ENCODE assay signal across 22 cellular contexts in the genomic region with DNA sequence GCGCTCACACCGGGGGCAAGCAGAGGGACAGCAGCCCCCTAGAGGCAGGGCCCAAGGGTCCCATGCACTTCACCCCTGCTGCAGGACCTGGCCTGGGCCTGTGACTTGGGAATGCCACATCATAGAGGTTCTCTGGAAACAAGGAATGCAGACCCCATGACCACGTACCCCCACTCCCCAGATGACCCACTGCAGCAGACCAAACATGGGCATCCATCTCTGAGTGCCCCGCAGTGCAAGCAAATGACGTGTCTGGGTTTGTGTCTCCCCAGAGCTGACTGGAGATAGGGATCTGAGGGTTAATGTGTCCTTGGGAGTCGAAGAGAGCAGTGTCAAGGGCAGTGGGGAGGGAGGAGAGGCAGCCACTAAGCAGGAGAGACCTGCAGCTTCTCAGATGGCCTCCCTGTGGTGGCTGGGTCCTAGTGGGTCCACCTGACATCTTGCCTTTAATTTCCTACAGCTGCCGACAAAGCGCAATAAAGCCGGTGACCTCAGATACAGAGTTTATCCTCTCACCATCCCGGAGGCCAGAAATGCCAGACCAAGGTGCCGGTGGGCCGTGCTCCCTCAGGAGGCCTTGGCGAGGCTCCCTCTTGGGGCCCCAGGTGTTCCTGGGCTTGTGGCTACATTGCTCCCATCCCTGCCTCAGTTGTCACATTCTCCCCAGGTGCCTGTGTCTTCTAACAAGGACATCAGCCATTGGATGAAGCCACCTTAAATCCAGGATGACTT.
DNase-seq lines count a peak whose midpoint lies in the region; ATAC-seq, FAIRE-seq and TF ChIP-seq lines count a peak whose summit lies in the region.
"Had no signal": no experiment of that assay in that cellular context is flagged by ENCODE, and none has a peak within 500 bp of the region (broad histone marks: within the 10 kb centered on the region; RNA-seq: fewer than 3 reads in every experiment).

No MANE protein-coding gene starts in this region.

- TF ChIP-seq CTCF in WERI-Rb-1 (IDR thresholded peaks at IDR 0.05; ENCODE audit: low read depth, low read length) = 0 out of 2 replicates have a peak, but pooled peaks have one; percentile 5
- TF ChIP-seq CTCF in HepG2 (CRISPR knock-in tag; IDR thresholded peaks at IDR 0.05) = no peak
- no peak for TF ChIP-seq CTCF in suprapubic skin (IDR thresholded peaks at IDR 0.05)

- H3K4me1 ChIP-seq in HepG2 (ENCODE audit: insufficient read depth, low read length) = peaks cover 22% of the 10 kb centered on the region
- peaks cover 9% of the 10 kb centered on the region for H3K4me1 ChIP-seq in suprapubic skin

- H3K4me3 ChIP-seq in WERI-Rb-1 (ENCODE audit: low read depth, low read length) = no peak overlapping the region
- H3K4me3 ChIP-seq in HepG2 (replicated peaks in 1 of 3; ENCODE audit: insufficient read depth in 1 of 3, low read depth in 2 of 3, low read length in 3 of 3) = no peak overlapping the region
- H3K4me3 ChIP-seq in suprapubic skin = no peak overlapping the region
- H3K4me3 ChIP-seq: PC-9 had no signal

- TF ChIP-seq POLR2A in HepG2 (IDR thresholded peaks at IDR 0.05; ENCODE audit: insufficient read depth in 1 of 2, low read depth in 2 of 2, low read length in 2 of 2) (no peak), suprapubic skin (IDR thresholded peaks at IDR 0.05) (no peak)

- DNase-seq in activated effector memory CD4-positive, alpha-beta T cell treated with anti-CD3 and anti-CD28 coated beads, Interleukin-2, amount 50 U/mL, for 16 hours = peak; percentile 47
- DNase-seq in activated effector memory CD4-positive, alpha-beta T cell treated with Interleukin-2 at 50 U/mL for 16 hours = no peak
- DNase-seq in WERI-Rb-1 = peak; percentile 2
- no peak for DNase-seq in HepG2 (ENCODE audit: low spot score)
- DNase-seq in suprapubic skin (ENCODE audit: low spot score in 2 of 2) = peak; percentile 31 to 67
- DNase-seq in HPDE6-E6E7 (ENCODE audit: extremely low spot score) = no peak
- DNase-seq: GOT3, NCI-H1092 treated with DMSO at 0.1 percent for 48 hours, NCI-H146, NCI-H2029, NCI-H2227 treated with DMSO at 0.1 percent for 48 hours, NCI-H510A, NCI-H748 treated with DMSO at 0.1 percent for 48 hours, PC-9, SIG-M5 had no signal

- no peak overlapping the region for H2AFZ ChIP-seq in HepG2 (ENCODE audit: low read length)
- H2AFZ ChIP-seq: PC-9 had no signal

- H3K4me2 ChIP-seq in HepG2 (ENCODE audit: low read depth, low read length) = no peak overlapping the region
- H3K4me2 ChIP-seq: KMS-11, PC-9 had no signal

- 37% methylated on average over 6 of the region's 13 CpGs for WGBS in HepG2 (ENCODE audit: low lambda C conversion rate)
- WGBS in suprapubic skin = 60% methylated on average over 1 of the region's 13 CpGs

- H3K9me3 ChIP-seq in WERI-Rb-1 (ENCODE audit: severe bottlenecking) (peaks cover 8% of the 10 kb centered on the region), HepG2 (ENCODE audit: low read length) (no peaks in the 10 kb centered on the region), suprapubic skin (no peaks in the 10 kb centered on the region)

- CTCF ChIA-PET in HepG2 (lab: Yijun Ruan, JAX; ENCODE audit: low intra/inter-chr PET ratio, low total read pairs) = no interaction called here

- H4K20me1 ChIP-seq in HepG2 (ENCODE audit: insufficient read depth, low read length) = no peaks in the 10 kb centered on the region

- no peak overlapping the region for H3K27ac ChIP-seq in WERI-Rb-1
- H3K27ac ChIP-seq in HepG2 (ENCODE audit: extremely low read length, insufficient read depth, low read length) = no peak overlapping the region
- H3K27ac ChIP-seq in suprapubic skin = no peak overlapping the region
- H3K27ac ChIP-seq: C4-2B, KMS-11, PC-9 had no signal

- H3K9ac ChIP-seq in HepG2 (ENCODE audit: insufficient read depth, low read depth, low read length) = no peak overlapping the region
- H3K9ac ChIP-seq: KMS-11 had no signal

- ATAC-seq in HepG2 (no peak), GM18867 (IDR thresholded peaks at IDR 0.05; ENCODE audit: unreplicated experiment) (no peak)
- ATAC-seq: HCT116 had no signal

- no peak for TF ChIP-seq RAD21 in HepG2 (CRISPR knock-in tag; IDR thresholded peaks at IDR 0.05)

- in situ Hi-C loops in HepG2 (cut with HindIII; ENCODE audit: extremely low pct_ligation_motif_present, low pct_unique_long_range_greater_than_20kb) = no loop called here

- FAIRE-seq in HepG2 (lab: Jason Lieb, UNC) = no peak
- FAIRE-seq: G401.6, GM12892, HTR-8/SVneo had no signal

- H3K36me3 ChIP-seq in WERI-Rb-1 = no peaks in the 10 kb centered on the region
- no peaks in the 10 kb centered on the region for H3K36me3 ChIP-seq in HepG2 (replicated peaks in 1 of 2; ENCODE audit: control insufficient read depth in 1 of 2, insufficient read depth in 2 of 2, low read length in 2 of 2)
- H3K36me3 ChIP-seq in suprapubic skin = no peaks in the 10 kb centered on the region

- POLR2A ChIA-PET in HepG2 (lab: Yijun Ruan, JAX) = interaction anchor here (1.5 kb wide), 1 partner anchor 86 kb away, joined by 3 read pairs; no protein-coding TSS in a partner anchor

- TF ChIP-seq EP300 in HepG2 (IDR thresholded peaks at IDR 0.05; ENCODE audit: low read depth in 2 of 2, low read length in 2 of 2) (no peak), HepG2 (CRISPR knock-in tag; IDR thresholded peaks at IDR 0.05; ENCODE audit: borderline replicate concordance) (no peak), suprapubic skin (IDR thresholded peaks at IDR 0.05) (no peak)

- intact Hi-C loops in HepG2 (cut with micrococcal nuclease; ENCODE audit: unreplicated experiment) = no loop called here

- H3K27me3 ChIP-seq in WERI-Rb-1 (ENCODE audit: insufficient read depth, low read depth, severe bottlenecking) (no peaks in the 10 kb centered on the region), HepG2 (ENCODE audit: control insufficient read depth in 1 of 2, insufficient read depth in 2 of 2, low read length in 2 of 2) (peaks cover 3 to 49% of the 10 kb centered on the region in 2 experiments; a peak in 4 of 5 replicates), suprapubic skin (peaks cover 86% of the 10 kb centered on the region)

- no peaks in the 10 kb centered on the region for H3K79me2 ChIP-seq in HepG2 (ENCODE audit: insufficient read depth, low read length)

- no TSS peak for BruUV-seq in HepG2 (replicated peaks; lab: Mats Ljungman, UMichigan)

TF ChIP-seq in HepG2, 621 proteins besides CTCF, POLR2A, EP300 and RAD21:
- TF ChIP-seq, protein P1, sequence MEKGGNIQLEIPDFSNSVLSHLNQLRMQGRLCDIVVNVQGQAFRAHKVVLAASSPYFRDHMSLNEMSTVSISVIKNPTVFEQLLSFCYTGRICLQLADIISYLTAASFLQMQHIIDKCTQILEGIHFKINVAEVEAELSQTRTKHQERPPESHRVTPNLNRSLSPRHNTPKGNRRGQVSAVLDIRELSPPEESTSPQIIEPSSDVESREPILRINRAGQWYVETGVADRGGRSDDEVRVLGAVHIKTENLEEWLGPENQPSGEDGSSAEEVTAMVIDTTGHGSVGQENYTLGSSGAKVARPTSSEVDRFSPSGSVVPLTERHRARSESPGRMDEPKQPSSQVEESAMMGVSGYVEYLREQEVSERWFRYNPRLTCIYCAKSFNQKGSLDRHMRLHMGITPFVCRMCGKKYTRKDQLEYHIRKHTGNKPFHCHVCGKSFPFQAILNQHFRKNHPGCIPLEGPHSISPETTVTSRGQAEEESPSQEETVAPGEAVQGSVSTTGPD (CRISPR knock-in tag; IDR thresholded peaks at IDR 0.05) = no peak
- TF ChIP-seq HNRNPL (IDR thresholded peaks at IDR 0.05; ENCODE audit: low read depth, low read length) (0 out of 2 replicates have a peak, but pooled peaks have one; percentile 5), ARNT2 (CRISPR knock-in tag; IDR thresholded peaks at IDR 0.05; ENCODE audit: low read depth) (0 out of 2 replicates have a peak, but pooled peaks have one; percentile 0), ZNF234 (CRISPR knock-in tag; conservative IDR thresholded peaks at IDR 0.05) (no peak)
TF ChIP-seq in HepG2: peak in this region for 2.

Comparison
In these comparisons a context has a peak if more than half of its experiments do, and no peak if none do; other contexts are left out.
1. DNase-seq: peak in activated effector memory CD4-positive, alpha-beta T cell treated with anti-CD3 and anti-CD28 coated beads, Interleukin-2, amount 50 U/mL, for 16 hours (single experiment), WERI-Rb-1 (single experiment) and suprapubic skin (2 of 2); none in activated effector memory CD4-positive, alpha-beta T cell treated with Interleukin-2 at 50 U/mL for 16 hours (single experiment), HepG2 (single experiment) and HPDE6-E6E7 (single experiment).